ENCODE assay signal across 8 cellular contexts in genomic region chr19:40442328-40443130, GRCh38. TPM values are rescaled to one million over a fixed set of nuclear protein-coding genes. Genes with fewer than 3 reads are reported as not detected.
DNase-seq lines count a peak whose midpoint lies in the region; ATAC-seq and TF ChIP-seq lines count a peak whose summit lies in the region.

No MANE protein-coding gene starts in this region.

- peak overlapping the region; percentile 87 for H3K4me2 ChIP-seq in OCI-LY1 (ENCODE audit: low read length)

- TF ChIP-seq CTCF in OCI-LY1 (IDR thresholded peaks at IDR 0.05; ENCODE audit: low read length) (no peak), neutrophil (IDR thresholded peaks at IDR 0.05) (no peak)

- peaks cover 17 to 24% (median 17%) of the 10 kb centered on the region in 3 donors for H3K4me1 Mint-ChIP-seq in CD8-positive, alpha-beta memory T cell

- POLR2A ChIA-PET in CD8-positive, alpha-beta memory T cell (lab: Charles Lee), result interaction anchor here (0.6 to 3.3 kb wide), 9 partner anchors 9 to 161 kb away, joined by 3 to 27 read pairs (median 4); partner anchors contain the start of genes BLVRB, C19orf47, PLD3 and SERTAD1

- peak overlapping the region; percentile 88 to 100 (median 99) for H3K27ac Mint-ChIP-seq in CD8-positive, alpha-beta memory T cell

- H2AFZ ChIP-seq in OCI-LY1 (ENCODE audit: low read length), result no peak overlapping the region

- no peaks in the 10 kb centered on the region for H3K9me3 Mint-ChIP-seq in CD8-positive, alpha-beta memory T cell

- no peaks in the 10 kb centered on the region for H4K20me1 ChIP-seq in OCI-LY1 (ENCODE audit: insufficient read depth, low read length)

- DNase-seq in CD8-positive, alpha-beta memory T cell, result peak in 1 of 5 donors; percentile 10
- DNase-seq in GOT3 (lab: John Stamatoyannopoulos, UW) (no peak), left colon (no peak), inferior parietal cortex (ENCODE audit: extremely low spot score) (no peak)

- H3K9ac ChIP-seq in OCI-LY1 (ENCODE audit: low read length) (peak overlapping the region; percentile 81), endocrine pancreas (ENCODE audit: control insufficient read depth, insufficient read depth, low read length) (peak overlapping the region; percentile 54)

- intact Hi-C loops in left colon (cut with DNase I, micrococcal nuclease), result no loop called here

- no peak for ATAC-seq in HG02610 (IDR thresholded peaks at IDR 0.05; ENCODE audit: unreplicated experiment)
- no peak for ATAC-seq in left colon

- no peaks in the 10 kb centered on the region for H3K9me3 ChIP-seq in CD8-positive, alpha-beta memory T cell (ENCODE audit: low read length)
- H3K9me3 ChIP-seq in OCI-LY1 (ENCODE audit: low read length) (no peaks in the 10 kb centered on the region), endocrine pancreas (ENCODE audit: control insufficient read depth, low read length) (no peaks in the 10 kb centered on the region), neutrophil (no peaks in the 10 kb centered on the region)

- peak overlapping the region; percentile 84 for H3K4me3 ChIP-seq in CD8-positive, alpha-beta memory T cell (ENCODE audit: low read length)
- H3K4me3 ChIP-seq in OCI-LY1 (ENCODE audit: low read depth, low read length, poor library complexity, severe bottlenecking) (peak overlapping the region; percentile 88), endocrine pancreas (ENCODE audit: control insufficient read depth, insufficient read depth, low read length) (peak overlapping the region; percentile 63), neutrophil (ENCODE audit: low read depth in 1 of 2, low read length in 1 of 2) (peak overlapping the region; percentile 98)

- H3K36me3 Mint-ChIP-seq in CD8-positive, alpha-beta memory T cell, result peaks cover 0 to 37% (median 3%) of the 10 kb centered on the region in 3 donors

- H3K4me3 Mint-ChIP-seq in CD8-positive, alpha-beta memory T cell, result peak overlapping the region; percentile 93 to 100 (median 98)

- H3K27ac ChIP-seq in CD8-positive, alpha-beta memory T cell (ENCODE audit: low read depth, low read length), result peak overlapping the region; percentile 70
- peak overlapping the region; percentile 69 for H3K27ac ChIP-seq in OCI-LY1 (ENCODE audit: low read depth, low read length, poor library complexity, severe bottlenecking)
- peak overlapping the region; percentile 88 for H3K27ac ChIP-seq in neutrophil

- H3K4me1 ChIP-seq in CD8-positive, alpha-beta memory T cell (ENCODE audit: insufficient read depth, low read length), result peaks cover 14% of the 10 kb centered on the region
- H3K4me1 ChIP-seq in OCI-LY1 (ENCODE audit: insufficient read depth, low read length, severe bottlenecking) (peaks cover 13% of the 10 kb centered on the region), endocrine pancreas (ENCODE audit: control insufficient read depth, insufficient read depth, low read length) (peaks cover 4% of the 10 kb centered on the region), neutrophil (ENCODE audit: control insufficient read depth in 1 of 2, insufficient read depth in 1 of 2, low read depth in 1 of 2, low read length in 1 of 2) (peaks cover 15 to 17% of the 10 kb centered on the region in 2 experiments)

- CTCF ChIA-PET in CD8-positive, alpha-beta memory T cell (lab: Charles Lee), result interaction anchor here (0.6 to 4.4 kb wide), 6 partner anchors 16 to 163 kb away, joined by 3 to 24 read pairs (median 8); partner anchors contain the start of genes BLVRB and SERTAD1

- H3K9me2 ChIP-seq in OCI-LY1 (ENCODE audit: low read depth, low read length), result no peaks in the 10 kb centered on the region

- H3K36me3 ChIP-seq in CD8-positive, alpha-beta memory T cell (ENCODE audit: insufficient read depth, low read length), result peaks cover 24% of the 10 kb centered on the region
- H3K36me3 ChIP-seq in OCI-LY1 (ENCODE audit: insufficient read depth, low read length), result peaks cover 21% of the 10 kb centered on the region; the same call in 1 of the 2 replicates
- no peaks in the 10 kb centered on the region for H3K36me3 ChIP-seq in endocrine pancreas (ENCODE audit: control insufficient read depth, insufficient read depth, low read length)
- H3K36me3 ChIP-seq in neutrophil, result peaks cover 21% of the 10 kb centered on the region

- peaks cover 10% of the 10 kb centered on the region for H3K79me2 ChIP-seq in OCI-LY1 (ENCODE audit: insufficient read depth, low read length)

- no peaks in the 10 kb centered on the region for H3F3A ChIP-seq in OCI-LY1 (ENCODE audit: insufficient read depth, low read length)

- peaks cover 0 to 5% of the 10 kb centered on the region in 2 donors for H3K27me3 Mint-ChIP-seq in CD8-positive, alpha-beta memory T cell

- no peaks in the 10 kb centered on the region for H3K27me3 ChIP-seq in CD8-positive, alpha-beta memory T cell (ENCODE audit: insufficient read depth, low read length, poor library complexity, severe bottlenecking)
- H3K27me3 ChIP-seq in OCI-LY1 (ENCODE audit: insufficient read depth, low read length) (no peaks in the 10 kb centered on the region), endocrine pancreas (ENCODE audit: control insufficient read depth, insufficient read depth, low read length) (no peaks in the 10 kb centered on the region), neutrophil (no peaks in the 10 kb centered on the region)

RNA-seq across cellular contexts. Expression of gene SERTAD3, which starts 1.6 kb away (rescaled TPM):
- total RNA-seq in CD8-positive, alpha-beta memory T cell, result 1 to 10 TPM; 7.0 to 8.5 TPM
- 9.5 TPM for polyA plus RNA-seq in CD8-positive, alpha-beta memory T cell
- total RNA-seq in left colon, result 10 to 100 TPM; 38.3 to 43.3 TPM

RNA-seq across cellular contexts. Expression of gene SERTAD1, which starts 16.7 kb away (rescaled TPM):
- 10 to 100 TPM; 15.9 to 17.8 TPM for total RNA-seq in CD8-positive, alpha-beta memory T cell
- polyA plus RNA-seq in CD8-positive, alpha-beta memory T cell, result 13.0 TPM
- total RNA-seq in left colon, result 10 to 100 TPM; 12.5 to 17.9 TPM

RNA-seq across cellular contexts. Expression of gene BLVRB, which starts 23.0 kb away (rescaled TPM):
- 10 to 100 TPM; 17.4 to 18.9 TPM for total RNA-seq in CD8-positive, alpha-beta memory T cell
- polyA plus RNA-seq in CD8-positive, alpha-beta memory T cell, result 22.8 TPM
- 10 to 100 TPM; 77.4 to 79.6 TPM for total RNA-seq in left colon

RNA-seq across cellular contexts. Expression of gene SPTBN4, which starts 24.3 kb away (rescaled TPM):
- total RNA-seq in CD8-positive, alpha-beta memory T cell, result 1 to 10 TPM in 1 of 2 experiments, under 1 TPM in 1; 0.49 to 1.2 TPM
- polyA plus RNA-seq in CD8-positive, alpha-beta memory T cell, result not detected
- 1 to 10 TPM in 1 of 2 donors, under 1 TPM in 1; 0.15 to 1.2 TPM for total RNA-seq in left colon

RNA-seq across cellular contexts. Expression of gene PRX, which starts 29.4 kb away (rescaled TPM):
- 1 to 10 TPM; 1.4 to 1.6 TPM for total RNA-seq in CD8-positive, alpha-beta memory T cell
- 0.29 TPM for polyA plus RNA-seq in CD8-positive, alpha-beta memory T cell
- total RNA-seq in left colon, result 1 to 10 TPM; 1.2 to 2.1 TPM

Comparison
In these comparisons a context has a peak if more than half of its experiments do, and no peak if none do; other contexts are left out.
1. RNA of gene SERTAD3, which starts 1.6 kb away (total RNA-seq): 38.3 to 43.3 TPM in left colon; 7.0 to 8.5 TPM in CD8-positive, alpha-beta memory T cell; every median in the first group is over 4 times any median in the second.
2. Peak in every context shown above with its lines, with median percentiles within 50 percentile points of each other: H3K27ac ChIP-seq and H3K4me3 ChIP-seq.